ENCODE assay signal across 9 cellular contexts in the genomic region with DNA sequence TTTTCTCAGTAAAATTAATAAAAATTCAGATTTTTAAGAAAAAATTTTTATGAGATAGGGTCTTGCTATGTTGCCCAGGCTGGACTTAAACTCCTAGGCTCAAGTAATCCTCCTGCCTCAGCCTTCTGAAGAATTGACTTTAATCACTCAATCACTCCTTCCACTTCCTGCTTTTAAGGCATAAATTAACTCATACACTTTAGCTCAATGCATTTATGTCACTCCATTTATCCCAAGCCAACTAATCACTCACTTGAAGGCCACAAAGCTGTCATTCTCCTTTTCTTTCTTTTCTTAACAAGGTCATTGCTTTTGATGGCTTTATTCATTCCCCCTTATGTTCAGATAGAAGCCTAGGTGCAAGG. TPM values are rescaled to one million over a fixed set of nuclear protein-coding genes. Genes with fewer than 3 reads are reported as not detected.
A peak's percentile ranks its signal among the peaks of the same experiment; 100 is the strongest.
DNase-seq lines count a peak whose midpoint lies in the region; ATAC-seq and TF ChIP-seq lines count a peak whose summit lies in the region.
"Had no signal": no experiment of that assay in that cellular context is flagged by ENCODE, and none has a peak within 500 bp of the region (broad histone marks: within the 10 kb centered on the region; RNA-seq: fewer than 3 reads in every experiment).

No MANE protein-coding gene starts in this region.

- TF ChIP-seq CTCF in Calu3 (IDR thresholded peaks at IDR 0.05; ENCODE audit: unreplicated experiment) (no peak), psoas muscle (IDR thresholded peaks at IDR 0.05) (no peak)

- no peaks in the 10 kb centered on the region for H3K9me3 Mint-ChIP-seq in Calu3 (ENCODE audit: low read depth, unreplicated experiment)

- H3K4me3 ChIP-seq in NT2/D1 (ENCODE audit: insufficient read length, low read depth) (peak overlapping the region; percentile 63), psoas muscle (peak overlapping the region; percentile 91)

- H3K4me1 Mint-ChIP-seq in Calu3 (ENCODE audit: low read depth, unreplicated experiment), result no peaks in the 10 kb centered on the region

- BruUV-seq in Calu3 (replicated peaks; lab: Mats Ljungman, UMichigan), result no TSS peak

- intact Hi-C loops in Calu3 (cut with micrococcal nuclease; ENCODE audit: unreplicated experiment), result loop anchor here (10.0 kb wide), 1 partner anchor 204 kb away; a partner anchor contains a TSS
- intact Hi-C loops in psoas muscle (cut with DNase I), result no loop called here

- peak overlapping the region; percentile 78 for H3K4me3 Mint-ChIP-seq in Calu3 (ENCODE audit: low read depth, unreplicated experiment)

- H3K27ac ChIP-seq in epithelial cell of prostate (peak overlapping the region; percentile 63), psoas muscle (peak overlapping the region; percentile 96)

- no peaks in the 10 kb centered on the region for H3K27me3 Mint-ChIP-seq in Calu3 (ENCODE audit: unreplicated experiment)

- H3K9me3 ChIP-seq in NT2/D1 (ENCODE audit: insufficient read depth, low read length) (no peaks in the 10 kb centered on the region), psoas muscle (no peaks in the 10 kb centered on the region)

- no peak overlapping the region for H3K27ac Mint-ChIP-seq in Calu3 (ENCODE audit: unreplicated experiment)

- H3K4me1 ChIP-seq in NT2/D1 (ENCODE audit: insufficient read depth, insufficient read length), result no peaks in the 10 kb centered on the region
- H3K4me1 ChIP-seq in psoas muscle, result peaks cover 13% of the 10 kb centered on the region

- CTCF ChIA-PET in Calu3 (lab: Charles Lee), result interaction anchor here (0.6 to 2.5 kb wide), 4 partner anchors 57 to 408 kb away, joined by 3 to 12 read pairs (median 7); a partner anchor contains a TSS

- peaks cover 21% of the 10 kb centered on the region for H3K36me3 ChIP-seq in NT2/D1 (ENCODE audit: insufficient read depth, insufficient read length, low read length)
- H3K36me3 ChIP-seq in psoas muscle (ENCODE audit: insufficient read depth in 1 of 2, low read depth in 1 of 2), result peaks cover 6 to 49% of the 10 kb centered on the region in 2 donors

- no peaks in the 10 kb centered on the region for H3K27me3 ChIP-seq in NT2/D1 (ENCODE audit: insufficient read depth, insufficient read length)
- H3K27me3 ChIP-seq in psoas muscle (ENCODE audit: insufficient read depth in 3 of 3, low read length in 2 of 3), result no peaks in the 10 kb centered on the region

- peaks cover 14% of the 10 kb centered on the region for H3K36me3 Mint-ChIP-seq in Calu3 (ENCODE audit: insufficient read depth, unreplicated experiment)

- DNase-seq in Calu3 (no peak), NT2/D1 (ENCODE audit: low read depth, low spot score) (no peak), epithelial cell of prostate (ENCODE audit: low read depth, low spot score) (no peak), psoas muscle (no peak), COLO668 (lab: John Stamatoyannopoulos, UW; ENCODE audit: unreplicated experiment) (no peak)
- no peak for DNase-seq in NK-92 treated with Interleukin-12 subunit alpha and Interleukin-12 subunit beta, amount 100 ng/mL, for 24 hours (lab: John Stamatoyannopoulos, UW)
- DNase-seq in stimulated activated CD8-positive, alpha-beta memory T cell treated with anti-CD3 and anti-CD28 coated beads, Interleukin-4, amount 100 ng/mL, for 48 hours, result no peak

- ATAC-seq in GM21529 (IDR thresholded peaks at IDR 0.05; ENCODE audit: unreplicated experiment), result peak; percentile 12
- no peak for ATAC-seq in psoas muscle

- peak overlapping the region; percentile 80 for H3K9ac ChIP-seq in NT2/D1 (ENCODE audit: insufficient read length, low read depth)

RNA-seq across cellular contexts. Expression of a gene that starts 0.9 kb away (rescaled TPM):
- total RNA-seq in Calu3 (2022) (12.6 and 14.2 TPM in 2 replicates), psoas muscle (10 to 100 TPM; 12.8 to 20.3 (median 16.0) TPM)
- polyA plus RNA-seq in psoas muscle, result 10 to 100 TPM in 2 of 3 donors, 1 to 10 TPM in 1; 9.6 to 21.9 (median 11.4) TPM

RNA-seq across cellular contexts. Expression of a gene that starts 8.5 kb away (rescaled TPM):
- total RNA-seq in Calu3 (2022), result 1.7 and 1.8 TPM in 2 replicates
- total RNA-seq in psoas muscle, result under 1 TPM; 0.65 to 0.99 (median 0.85) TPM
- 1 to 10 TPM in 1 of 3 donors, under 1 TPM in 2; 0.45 to 1.1 (median 0.57) TPM for polyA plus RNA-seq in psoas muscle

RNA-seq across cellular contexts. Expression of a gene that starts 8.8 kb away (rescaled TPM):
- total RNA-seq in Calu3 (2022), result 28.1 and 29.8 TPM in 2 replicates
- 10 to 100 TPM in 2 of 4 donors, 1 to 10 TPM in 2; 6.6 to 17.7 (median 11.8) TPM for total RNA-seq in psoas muscle
- polyA plus RNA-seq in psoas muscle, result 1 to 10 TPM; 4.4 to 7.6 (median 4.8) TPM

RNA-seq across cellular contexts. Expression of a gene that starts 41.1 kb away (rescaled TPM):
- 0.66 and 1.9 TPM in 2 replicates for total RNA-seq in Calu3 (2022)
- total RNA-seq in psoas muscle, result over 10,000 TPM in 2 of 4 donors, 1,000 to 10,000 TPM in 2; 5,216 to 12,187 (median 10,501) TPM
- over 10,000 TPM in 1 of 3 donors, 1,000 to 10,000 TPM in 2; 4,737 to 11,496 (median 9,489) TPM for polyA plus RNA-seq in psoas muscle
- total RNA-seq: RPMI7951 had no signal

RNA-seq across cellular contexts. Expression of a gene that starts 42.0 kb away (rescaled TPM):
- total RNA-seq in Calu3 (2022) (not detected in 2 replicates), psoas muscle (10 to 100 TPM; 20.2 to 40.4 (median 27.2) TPM)
- polyA plus RNA-seq in psoas muscle, result 10 to 100 TPM; 23.6 to 55.5 (median 25.0) TPM
- total RNA-seq: RPMI7951 had no signal
